ENCODE assay signal across 1 cellular context in genomic region chr11:65934014-65934413, GRCh38.
A peak's percentile ranks its signal among the peaks of the same experiment; 100 is the strongest.
TF ChIP-seq lines count a peak whose summit lies in the region.

No MANE protein-coding gene starts in this region.

TF ChIP-seq in K562, 482 proteins besides CTCF, POLR2A, EP300 and RAD21 (continues in another document):
- TF ChIP-seq POLR2AphosphoS5 (IDR thresholded peaks at IDR 0.05; ENCODE audit: control insufficient read depth, insufficient read depth, low read depth, low read length) (peak; percentile 82; the same call in 1 of the 2 replicates), MEF2A (IDR thresholded peaks at IDR 0.05; ENCODE audit: control insufficient read depth, low read depth, low read length) (no peak), ARID1B (IDR thresholded peaks at IDR 0.05) (peak; percentile 84), THAP12 (CRISPR knock-in tag; IDR thresholded peaks at IDR 0.05) (no peak), CBFA2T2 (conservative IDR thresholded peaks at IDR 0.05) (peak; percentile 93), RFX1 (IDR thresholded peaks at IDR 0.05) (no peak), ZNF699 (CRISPR knock-in tag; IDR thresholded peaks at IDR 0.05; ENCODE audit: insufficient replicate concordance) (no peak), TAL1 (IDR thresholded peaks at IDR 0.05) (peak; percentile 80), ZFP1 (CRISPR knock-in tag; IDR thresholded peaks at IDR 0.05) (no peak), ZBTB11 (CRISPR knock-in tag; IDR thresholded peaks at IDR 0.05) (peak in 1 of 3 experiments; percentile 50; a peak in 1 of 6 replicates), ZNF707 (CRISPR knock-in tag; conservative IDR thresholded peaks at IDR 0.05) (no peak), CUX1 (CRISPR knock-in tag; IDR thresholded peaks at IDR 0.05) (peak; percentile 60; the same call in 1 of the 2 replicates), HIVEP1 (CRISPR knock-in tag; IDR thresholded peaks at IDR 0.05) (no peak), ZNF384 (IDR thresholded peaks at IDR 0.05; ENCODE audit: low read depth, low read length) (peak; percentile 76), STAT5A (IDR thresholded peaks at IDR 0.05; ENCODE audit: borderline replicate concordance, low read length) (peak; percentile 40; the same call in 1 of the 2 replicates), ZNF184 (CRISPR knock-in tag; IDR thresholded peaks at IDR 0.05) (no peak), GTF3C2 (IDR thresholded peaks at IDR 0.05; ENCODE audit: borderline replicate concordance, extremely low read depth, insufficient read length) (no peak), KLF16 (IDR thresholded peaks at IDR 0.05) (peak; percentile 79), CBFA2T3 (IDR thresholded peaks at IDR 0.05) (peak; percentile 95), ARID3A (IDR thresholded peaks at IDR 0.05; ENCODE audit: borderline replicate concordance, low read depth, low read length) (no peak), FOXA3 (CRISPR knock-in tag; conservative IDR thresholded peaks at IDR 0.05 in 1 of 2, IDR thresholded peaks at IDR 0.05 in 1 of 2) (peak in 1 of 2 experiments; percentile 37; a peak in 2 of 4 replicates), GATA2 (CRISPR knock-in tag; IDR thresholded peaks at IDR 0.05) (peak; percentile 47; the same call in 1 of the 2 replicates), TEAD4 (IDR thresholded peaks at IDR 0.05; ENCODE audit: low read length) (peak; percentile 84), TEAD4 (CRISPR knock-in tag; IDR thresholded peaks at IDR 0.05; ENCODE audit: borderline replicate concordance) (no peak), VEZF1 (CRISPR knock-in tag; IDR thresholded peaks at IDR 0.05) (peak; percentile 49; the same call in 1 of the 2 replicates), MYBL2 (IDR thresholded peaks at IDR 0.05; ENCODE audit: low read depth) (no peak), MYBL2 (CRISPR knock-in tag; IDR thresholded peaks at IDR 0.05; ENCODE audit: borderline replicate concordance) (no peak), SRSF9 (IDR thresholded peaks at IDR 0.05; ENCODE audit: borderline replicate concordance, low read depth, low read length) (no peak), ZNF212 (CRISPR knock-in tag; IDR thresholded peaks at IDR 0.05) (no peak), FOXM1 (IDR thresholded peaks at IDR 0.05; ENCODE audit: low read depth) (peak; percentile 58; the same call in 1 of the 2 replicates), FOXM1 (CRISPR knock-in tag; IDR thresholded peaks at IDR 0.05; ENCODE audit: low read depth) (no peak), RCOR1 (IDR thresholded peaks at IDR 0.05; ENCODE audit: borderline replicate concordance in 1 of 2, low read depth in 2 of 2, low read length in 2 of 2) (0 out of 4 replicates have a peak, but pooled peaks of 1 of the 2 experiments have one; percentile 6), KLF10 (CRISPR knock-in tag; IDR thresholded peaks at IDR 0.05) (no peak), TCF3 (CRISPR knock-in tag; IDR thresholded peaks at IDR 0.05) (peak; percentile 80), PKNOX1 (IDR thresholded peaks at IDR 0.05) (no peak), SMARCA4 (IDR thresholded peaks at IDR 0.05) (peak; percentile 73), ZFP30 (CRISPR knock-in tag; IDR thresholded peaks at IDR 0.05; ENCODE audit: borderline replicate concordance) (no peak), ZNF408 (CRISPR knock-in tag; IDR thresholded peaks at IDR 0.05; ENCODE audit: low read depth) (no peak), DPF2 (IDR thresholded peaks at IDR 0.05) (peak; percentile 69), CREM (IDR thresholded peaks at IDR 0.05; ENCODE audit: low read depth) (0 out of 2 replicates have a peak, but pooled peaks have one; percentile 9), SOX6 (IDR thresholded peaks at IDR 0.05) (peak; percentile 54; the same call in 1 of the 2 replicates), ZNF639 (CRISPR knock-in tag; conservative IDR thresholded peaks at IDR 0.05 in 1 of 2, IDR thresholded peaks at IDR 0.05 in 1 of 2) (no peak), MTA2 (IDR thresholded peaks at IDR 0.05; ENCODE audit: low read depth) (peak; percentile 65), PML (IDR thresholded peaks at IDR 0.05; ENCODE audit: low read length) (peak; percentile 58), SMARCE1 (IDR thresholded peaks at IDR 0.05) (0 out of 2 replicates have a peak, but pooled peaks have one; percentile 11), CBX8 (IDR thresholded peaks at IDR 0.05; ENCODE audit: borderline replicate concordance, extremely low read depth, low read depth, low read length, poor library complexity, severe bottlenecking) (no peak), NFIC (IDR thresholded peaks at IDR 0.05) (peak; percentile 74)
